In genomic region chr9:128043467-128043868, GRCh38 we compare ENCODE assay signal across 1 cellular context.
TF ChIP-seq lines count a peak whose summit lies in the region.

No MANE protein-coding gene starts in this region.

TF ChIP-seq in HepG2, 621 proteins besides CTCF, POLR2A, EP300 and RAD21 (continued from another document and continues in another):
- peak; percentile 88; the same call in 1 of the 2 replicates for TF ChIP-seq SIX1 (CRISPR knock-in tag; IDR thresholded peaks at IDR 0.05; ENCODE audit: borderline replicate concordance)
- no peak for TF ChIP-seq PTBP1 (IDR thresholded peaks at IDR 0.05; ENCODE audit: low read depth, low read length, poor library complexity, severe bottlenecking)
- no peak for TF ChIP-seq TFE3 (CRISPR knock-in tag; IDR thresholded peaks at IDR 0.05)
- TF ChIP-seq TAF1 (CRISPR knock-in tag; IDR thresholded peaks at IDR 0.05), result no peak; the same call in 1 of the 2 replicates
- peak; percentile 51; the same call in 1 of the 2 replicates for TF ChIP-seq ZNF772 (CRISPR knock-in tag; IDR thresholded peaks at IDR 0.05)
- no peak for TF ChIP-seq MED13 (CRISPR knock-in tag; IDR thresholded peaks at IDR 0.05)
- TF ChIP-seq HNRNPH1 (optimal IDR thresholded peaks at IDR 0.05; ENCODE audit: low read depth, low read length), result no peak
- no peak for TF ChIP-seq KLF11 (CRISPR knock-in tag; IDR thresholded peaks at IDR 0.05)
- TF ChIP-seq ZFP82 (CRISPR knock-in tag; IDR thresholded peaks at IDR 0.05; ENCODE audit: borderline replicate concordance), result no peak
- no peak for TF ChIP-seq POLR2AphosphoS5 (IDR thresholded peaks at IDR 0.05; ENCODE audit: low read depth, low read length)
- TF ChIP-seq BRCA1 (CRISPR knock-in tag; IDR thresholded peaks at IDR 0.05), result no peak
- TF ChIP-seq ZNF234 (CRISPR knock-in tag; conservative IDR thresholded peaks at IDR 0.05), result no peak
- TF ChIP-seq, protein P1, sequence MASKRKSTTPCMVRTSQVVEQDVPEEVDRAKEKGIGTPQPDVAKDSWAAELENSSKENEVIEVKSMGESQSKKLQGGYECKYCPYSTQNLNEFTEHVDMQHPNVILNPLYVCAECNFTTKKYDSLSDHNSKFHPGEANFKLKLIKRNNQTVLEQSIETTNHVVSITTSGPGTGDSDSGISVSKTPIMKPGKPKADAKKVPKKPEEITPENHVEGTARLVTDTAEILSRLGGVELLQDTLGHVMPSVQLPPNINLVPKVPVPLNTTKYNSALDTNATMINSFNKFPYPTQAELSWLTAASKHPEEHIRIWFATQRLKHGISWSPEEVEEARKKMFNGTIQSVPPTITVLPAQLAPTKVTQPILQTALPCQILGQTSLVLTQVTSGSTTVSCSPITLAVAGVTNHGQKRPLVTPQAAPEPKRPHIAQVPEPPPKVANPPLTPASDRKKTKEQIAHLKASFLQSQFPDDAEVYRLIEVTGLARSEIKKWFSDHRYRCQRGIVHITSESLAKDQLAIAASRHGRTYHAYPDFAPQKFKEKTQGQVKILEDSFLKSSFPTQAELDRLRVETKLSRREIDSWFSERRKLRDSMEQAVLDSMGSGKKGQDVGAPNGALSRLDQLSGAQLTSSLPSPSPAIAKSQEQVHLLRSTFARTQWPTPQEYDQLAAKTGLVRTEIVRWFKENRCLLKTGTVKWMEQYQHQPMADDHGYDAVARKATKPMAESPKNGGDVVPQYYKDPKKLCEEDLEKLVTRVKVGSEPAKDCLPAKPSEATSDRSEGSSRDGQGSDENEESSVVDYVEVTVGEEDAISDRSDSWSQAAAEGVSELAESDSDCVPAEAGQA (IDR thresholded peaks at IDR 0.05; ENCODE audit: low read depth), result no peak
- TF ChIP-seq, protein P1 (CRISPR knock-in tag; IDR thresholded peaks at IDR 0.05; ENCODE audit: borderline replicate concordance), result no peak
- TF ChIP-seq ZNF333 (CRISPR knock-in tag; IDR thresholded peaks at IDR 0.05; ENCODE audit: borderline replicate concordance), result no peak
- TF ChIP-seq, protein P2, sequence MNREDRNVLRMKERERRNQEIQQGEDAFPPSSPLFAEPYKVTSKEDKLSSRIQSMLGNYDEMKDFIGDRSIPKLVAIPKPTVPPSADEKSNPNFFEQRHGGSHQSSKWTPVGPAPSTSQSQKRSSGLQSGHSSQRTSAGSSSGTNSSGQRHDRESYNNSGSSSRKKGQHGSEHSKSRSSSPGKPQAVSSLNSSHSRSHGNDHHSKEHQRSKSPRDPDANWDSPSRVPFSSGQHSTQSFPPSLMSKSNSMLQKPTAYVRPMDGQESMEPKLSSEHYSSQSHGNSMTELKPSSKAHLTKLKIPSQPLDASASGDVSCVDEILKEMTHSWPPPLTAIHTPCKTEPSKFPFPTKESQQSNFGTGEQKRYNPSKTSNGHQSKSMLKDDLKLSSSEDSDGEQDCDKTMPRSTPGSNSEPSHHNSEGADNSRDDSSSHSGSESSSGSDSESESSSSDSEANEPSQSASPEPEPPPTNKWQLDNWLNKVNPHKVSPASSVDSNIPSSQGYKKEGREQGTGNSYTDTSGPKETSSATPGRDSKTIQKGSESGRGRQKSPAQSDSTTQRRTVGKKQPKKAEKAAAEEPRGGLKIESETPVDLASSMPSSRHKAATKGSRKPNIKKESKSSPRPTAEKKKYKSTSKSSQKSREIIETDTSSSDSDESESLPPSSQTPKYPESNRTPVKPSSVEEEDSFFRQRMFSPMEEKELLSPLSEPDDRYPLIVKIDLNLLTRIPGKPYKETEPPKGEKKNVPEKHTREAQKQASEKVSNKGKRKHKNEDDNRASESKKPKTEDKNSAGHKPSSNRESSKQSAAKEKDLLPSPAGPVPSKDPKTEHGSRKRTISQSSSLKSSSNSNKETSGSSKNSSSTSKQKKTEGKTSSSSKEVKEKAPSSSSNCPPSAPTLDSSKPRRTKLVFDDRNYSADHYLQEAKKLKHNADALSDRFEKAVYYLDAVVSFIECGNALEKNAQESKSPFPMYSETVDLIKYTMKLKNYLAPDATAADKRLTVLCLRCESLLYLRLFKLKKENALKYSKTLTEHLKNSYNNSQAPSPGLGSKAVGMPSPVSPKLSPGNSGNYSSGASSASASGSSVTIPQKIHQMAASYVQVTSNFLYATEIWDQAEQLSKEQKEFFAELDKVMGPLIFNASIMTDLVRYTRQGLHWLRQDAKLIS (CRISPR knock-in tag; IDR thresholded peaks at IDR 0.05), result no peak
- TF ChIP-seq ZNF121 (CRISPR knock-in tag; IDR thresholded peaks at IDR 0.05), result peak; percentile 56; the same call in 1 of the 2 replicates
- no peak for TF ChIP-seq NCOA2 (CRISPR knock-in tag; IDR thresholded peaks at IDR 0.05)
- TF ChIP-seq, protein P3, sequence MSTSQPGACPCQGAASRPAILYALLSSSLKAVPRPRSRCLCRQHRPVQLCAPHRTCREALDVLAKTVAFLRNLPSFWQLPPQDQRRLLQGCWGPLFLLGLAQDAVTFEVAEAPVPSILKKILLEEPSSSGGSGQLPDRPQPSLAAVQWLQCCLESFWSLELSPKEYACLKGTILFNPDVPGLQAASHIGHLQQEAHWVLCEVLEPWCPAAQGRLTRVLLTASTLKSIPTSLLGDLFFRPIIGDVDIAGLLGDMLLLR (CRISPR knock-in tag; IDR thresholded peaks at IDR 0.05), result no peak
- peak; percentile 60; the same call in 1 of the 2 replicates for TF ChIP-seq HOXA3 (CRISPR knock-in tag; IDR thresholded peaks at IDR 0.05)
- no peak for TF ChIP-seq DNMT1 (CRISPR knock-in tag; IDR thresholded peaks at IDR 0.05)
- TF ChIP-seq MAF1 (CRISPR knock-in tag; IDR thresholded peaks at IDR 0.05; ENCODE audit: borderline replicate concordance), result no peak
- TF ChIP-seq POLR2G (IDR thresholded peaks at IDR 0.05; ENCODE audit: low read depth, low read length), result no peak
- no peak for TF ChIP-seq ZNF547 (CRISPR knock-in tag; IDR thresholded peaks at IDR 0.05)
- TF ChIP-seq ZNF678 (CRISPR knock-in tag; IDR thresholded peaks at IDR 0.05), result no peak
- no peak for TF ChIP-seq SYNCRIP (IDR thresholded peaks at IDR 0.05; ENCODE audit: insufficient read depth, low read depth, low read length)
- TF ChIP-seq ZNF766 (CRISPR knock-in tag; IDR thresholded peaks at IDR 0.05; ENCODE audit: borderline replicate concordance), result no peak
- TF ChIP-seq NRL (CRISPR knock-in tag; IDR thresholded peaks at IDR 0.05; ENCODE audit: borderline replicate concordance), result no peak
- peak; percentile 17; the same call in 1 of the 2 replicates for TF ChIP-seq DMAP1 (CRISPR knock-in tag; IDR thresholded peaks at IDR 0.05)
- no peak for TF ChIP-seq TP53 (CRISPR knock-in tag; conservative IDR thresholded peaks at IDR 0.05)
- no peak for TF ChIP-seq ZNF607 (CRISPR knock-in tag; IDR thresholded peaks at IDR 0.05; ENCODE audit: borderline replicate concordance)
- no peak for TF ChIP-seq NFIB (CRISPR knock-in tag; IDR thresholded peaks at IDR 0.05; ENCODE audit: borderline replicate concordance)
- TF ChIP-seq RNF219 (CRISPR knock-in tag; IDR thresholded peaks at IDR 0.05), result no peak
- no peak for TF ChIP-seq ZKSCAN1 (IDR thresholded peaks at IDR 0.05; ENCODE audit: low read length)
- TF ChIP-seq ZNF446 (CRISPR knock-in tag; IDR thresholded peaks at IDR 0.05), result no peak
- TF ChIP-seq SNAI1 (CRISPR knock-in tag; IDR thresholded peaks at IDR 0.05; ENCODE audit: borderline replicate concordance), result no peak
- TF ChIP-seq, protein P4, sequence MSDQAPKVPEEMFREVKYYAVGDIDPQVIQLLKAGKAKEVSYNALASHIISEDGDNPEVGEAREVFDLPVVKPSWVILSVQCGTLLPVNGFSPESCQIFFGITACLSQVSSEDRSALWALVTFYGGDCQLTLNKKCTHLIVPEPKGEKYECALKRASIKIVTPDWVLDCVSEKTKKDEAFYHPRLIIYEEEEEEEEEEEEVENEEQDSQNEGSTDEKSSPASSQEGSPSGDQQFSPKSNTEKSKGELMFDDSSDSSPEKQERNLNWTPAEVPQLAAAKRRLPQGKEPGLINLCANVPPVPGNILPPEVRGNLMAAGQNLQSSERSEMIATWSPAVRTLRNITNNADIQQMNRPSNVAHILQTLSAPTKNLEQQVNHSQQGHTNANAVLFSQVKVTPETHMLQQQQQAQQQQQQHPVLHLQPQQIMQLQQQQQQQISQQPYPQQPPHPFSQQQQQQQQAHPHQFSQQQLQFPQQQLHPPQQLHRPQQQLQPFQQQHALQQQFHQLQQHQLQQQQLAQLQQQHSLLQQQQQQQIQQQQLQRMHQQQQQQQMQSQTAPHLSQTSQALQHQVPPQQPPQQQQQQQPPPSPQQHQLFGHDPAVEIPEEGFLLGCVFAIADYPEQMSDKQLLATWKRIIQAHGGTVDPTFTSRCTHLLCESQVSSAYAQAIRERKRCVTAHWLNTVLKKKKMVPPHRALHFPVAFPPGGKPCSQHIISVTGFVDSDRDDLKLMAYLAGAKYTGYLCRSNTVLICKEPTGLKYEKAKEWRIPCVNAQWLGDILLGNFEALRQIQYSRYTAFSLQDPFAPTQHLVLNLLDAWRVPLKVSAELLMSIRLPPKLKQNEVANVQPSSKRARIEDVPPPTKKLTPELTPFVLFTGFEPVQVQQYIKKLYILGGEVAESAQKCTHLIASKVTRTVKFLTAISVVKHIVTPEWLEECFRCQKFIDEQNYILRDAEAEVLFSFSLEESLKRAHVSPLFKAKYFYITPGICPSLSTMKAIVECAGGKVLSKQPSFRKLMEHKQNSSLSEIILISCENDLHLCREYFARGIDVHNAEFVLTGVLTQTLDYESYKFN (CRISPR knock-in tag; conservative IDR thresholded peaks at IDR 0.05), result peak; percentile 55; the same call in 1 of the 2 replicates
- 0 out of 2 replicates have a peak, but pooled peaks have one; percentile 38 for TF ChIP-seq ZFP41 (CRISPR knock-in tag; IDR thresholded peaks at IDR 0.05; ENCODE audit: borderline replicate concordance)
- no peak for TF ChIP-seq NPAS2 (CRISPR knock-in tag; IDR thresholded peaks at IDR 0.05; ENCODE audit: borderline replicate concordance)
- TF ChIP-seq MAX (IDR thresholded peaks at IDR 0.05), result peak; percentile 56; the same call in 1 of the 2 replicates
- TF ChIP-seq, protein P5, sequence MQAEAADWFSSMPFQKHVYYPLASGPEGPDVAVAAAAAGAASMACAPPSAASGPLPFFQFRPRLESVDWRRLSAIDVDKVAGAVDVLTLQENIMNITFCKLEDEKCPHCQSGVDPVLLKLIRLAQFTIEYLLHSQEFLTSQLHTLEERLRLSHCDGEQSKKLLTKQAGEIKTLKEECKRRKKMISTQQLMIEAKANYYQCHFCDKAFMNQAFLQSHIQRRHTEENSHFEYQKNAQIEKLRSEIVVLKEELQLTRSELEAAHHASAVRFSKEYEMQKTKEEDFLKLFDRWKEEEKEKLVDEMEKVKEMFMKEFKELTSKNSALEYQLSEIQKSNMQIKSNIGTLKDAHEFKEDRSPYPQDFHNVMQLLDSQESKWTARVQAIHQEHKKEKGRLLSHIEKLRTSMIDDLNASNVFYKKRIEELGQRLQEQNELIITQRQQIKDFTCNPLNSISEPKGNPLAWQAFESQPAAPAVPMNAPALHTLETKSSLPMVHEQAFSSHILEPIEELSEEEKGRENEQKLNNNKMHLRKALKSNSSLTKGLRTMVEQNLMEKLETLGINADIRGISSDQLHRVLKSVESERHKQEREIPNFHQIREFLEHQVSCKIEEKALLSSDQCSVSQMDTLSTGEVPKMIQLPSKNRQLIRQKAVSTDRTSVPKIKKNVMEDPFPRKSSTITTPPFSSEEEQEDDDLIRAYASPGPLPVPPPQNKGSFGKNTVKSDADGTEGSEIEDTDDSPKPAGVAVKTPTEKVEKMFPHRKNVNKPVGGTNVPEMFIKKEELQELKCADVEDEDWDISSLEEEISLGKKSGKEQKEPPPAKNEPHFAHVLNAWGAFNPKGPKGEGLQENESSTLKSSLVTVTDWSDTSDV (CRISPR knock-in tag; IDR thresholded peaks at IDR 0.05), result no peak
- peak; percentile 57; the same call in 1 of the 2 replicates for TF ChIP-seq KDM5B (CRISPR knock-in tag; IDR thresholded peaks at IDR 0.05; ENCODE audit: borderline replicate concordance)
- TF ChIP-seq ZNF790 (CRISPR knock-in tag; IDR thresholded peaks at IDR 0.05; ENCODE audit: borderline replicate concordance), result no peak
- no peak for TF ChIP-seq CHCHD3 (CRISPR knock-in tag; IDR thresholded peaks at IDR 0.05)
- TF ChIP-seq KMT2B (CRISPR knock-in tag; IDR thresholded peaks at IDR 0.05), result no peak
